Comparison of ENCODE assay signal across 23 cellular contexts in the genomic region with DNA sequence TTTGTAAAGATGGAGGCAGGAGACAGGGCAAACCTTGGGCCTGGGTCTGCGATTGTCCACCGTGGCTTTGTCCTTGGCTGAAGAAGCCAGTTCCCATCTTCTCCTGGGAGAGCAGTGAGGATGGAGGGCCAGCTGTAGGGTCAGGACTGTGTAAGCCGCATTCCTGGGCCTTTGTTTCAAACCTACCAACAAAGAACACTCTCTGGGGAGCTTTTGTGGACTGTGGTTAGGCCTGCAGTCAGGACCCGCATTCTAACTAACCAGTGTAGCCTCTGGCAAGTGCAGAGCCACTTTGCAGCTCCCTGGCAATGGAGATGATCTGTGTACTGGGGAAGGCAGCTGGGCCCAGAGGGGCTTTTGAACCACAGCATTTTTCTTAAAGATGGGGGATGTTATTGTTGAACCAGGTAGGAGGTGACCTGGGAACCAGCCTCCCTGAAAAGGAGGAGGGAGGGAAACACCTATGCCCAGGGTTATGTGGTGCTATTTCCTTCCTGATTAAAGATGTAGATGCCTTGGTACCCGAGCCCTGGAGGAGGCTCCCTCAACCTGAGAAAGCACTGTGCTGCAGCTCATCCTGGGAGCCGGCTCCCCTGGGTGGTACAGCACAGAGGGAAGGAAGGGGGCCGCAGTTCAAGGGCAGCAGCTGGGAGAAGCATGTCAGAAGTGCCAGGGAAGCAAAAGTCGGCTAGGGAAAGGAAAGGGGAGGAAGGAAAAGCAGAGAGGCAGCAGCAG. TPM values are rescaled to one million over a fixed set of nuclear protein-coding genes. Genes with fewer than 3 reads are reported as not detected.
DNase-seq lines count a peak whose midpoint lies in the region; ATAC-seq, FAIRE-seq and TF ChIP-seq lines count a peak whose summit lies in the region.
"Had no signal": no experiment of that assay in that cellular context is flagged by ENCODE, and none has a peak within 500 bp of the region (broad histone marks: within the 10 kb centered on the region; RNA-seq: fewer than 3 reads in every experiment).

No MANE protein-coding gene starts in this region.

- H2AK5ac ChIP-seq in H1 (ENCODE audit: low read depth, low read length) = no peak overlapping the region

- peaks cover 14% of the 10 kb centered on the region for H3K36me3 Mint-ChIP-seq in CD4-positive, CD25-positive, alpha-beta regulatory T cell
- peaks cover 5% of the 10 kb centered on the region for H3K36me3 Mint-ChIP-seq in nephron progenitor cell (ENCODE audit: low read depth)

- POLR2A ChIA-PET in H1 (lab: Charles Lee; ENCODE audit: partially characterized antibody) = interaction anchor here (0.8 to 1.9 kb wide), 8 partner anchors 11 to 139 kb away, joined by 3 to 6 read pairs (median 4); a partner anchor contains a TSS

- H3K36me3 ChIP-seq in CD4-positive, CD25-positive, alpha-beta regulatory T cell (ENCODE audit: control insufficient read depth, insufficient read depth, low read length) = no peaks in the 10 kb centered on the region
- no peaks in the 10 kb centered on the region for H3K36me3 ChIP-seq in H1 (ENCODE audit: control insufficient read depth in 2 of 4, insufficient read depth in 4 of 4, low read length in 3 of 4)
- H3K36me3 ChIP-seq in stomach = peaks cover 0 to 15% (median 6%) of the 10 kb centered on the region in 4 donors

- peak overlapping the region; percentile 29 for H2BK120ac ChIP-seq in H1 (replicated peaks; ENCODE audit: low read depth, low read length)

- H3K4me3 Mint-ChIP-seq in CD4-positive, CD25-positive, alpha-beta regulatory T cell = no peak overlapping the region
- no peak overlapping the region for H3K4me3 Mint-ChIP-seq in nephron progenitor cell
- H3K4me3 Mint-ChIP-seq: memory B cell; naive thymus-derived CD8-positive, alpha-beta T cell; T-helper 1 cell treated with Interleukin-12 subunit alpha and Interleukin-12 subunit beta and Interleukin-4 antibody, amounts not matched to agents 30 μg/mL and 1 μg/mL, for 36 hours had no signal

- H2BK12ac ChIP-seq in H1 (ENCODE audit: low read depth, low read length) = peak overlapping the region; percentile 84

- no peak overlapping the region for H3K27ac ChIP-seq in CD4-positive, CD25-positive, alpha-beta regulatory T cell (ENCODE audit: insufficient read depth, low read length, poor library complexity, severe bottlenecking)
- H3K27ac ChIP-seq in H1 (ENCODE audit: low read depth, low read length) = peak overlapping the region; percentile 18; the same call in 1 of the 2 replicates
- H3K27ac ChIP-seq in stomach = no peak overlapping the region
- H3K27ac ChIP-seq: heart right ventricle, KMS-11, skin epidermis, VCaP had no signal

- H3K27ac Mint-ChIP-seq in CD4-positive, CD25-positive, alpha-beta regulatory T cell = peak overlapping the region in 2 of 3 donors; percentile 26 to 71
- H3K27ac Mint-ChIP-seq in nephron progenitor cell = peak overlapping the region; percentile 17
- H3K27ac Mint-ChIP-seq: memory B cell; T-helper 1 cell treated with Interleukin-12 subunit alpha and Interleukin-12 subunit beta and Interleukin-4 antibody, amounts not matched to agents 30 μg/mL and 1 μg/mL, for 36 hours had no signal

- H3K79me1 ChIP-seq in H1 (ENCODE audit: low read depth, low read length) = no peaks in the 10 kb centered on the region

- no peaks in the 10 kb centered on the region for H3K27me3 Mint-ChIP-seq in CD4-positive, CD25-positive, alpha-beta regulatory T cell
- peaks cover 2% of the 10 kb centered on the region for H3K27me3 Mint-ChIP-seq in nephron progenitor cell (ENCODE audit: low read depth, poor library complexity)
- H3K27me3 Mint-ChIP-seq: memory B cell; naive thymus-derived CD8-positive, alpha-beta T cell had no signal

- no peak overlapping the region for H3K4ac ChIP-seq in H1 (replicated peaks; ENCODE audit: insufficient read length, low read depth, low read length)

- no peak overlapping the region for H3K14ac ChIP-seq in H1 (ENCODE audit: insufficient read length)

- TF ChIP-seq EP300 in H1 (IDR thresholded peaks at IDR 0.05; ENCODE audit: borderline replicate concordance in 1 of 2, low read depth in 2 of 2, low read length in 2 of 2) = peak in 1 of 2 experiments; percentile 27; a peak in 1 of 3 replicates
- no peak for TF ChIP-seq EP300 in stomach (IDR thresholded peaks at IDR 0.05)

- peak overlapping the region; percentile 77; the same call in 1 of the 2 replicates for H2BK5ac ChIP-seq in H1 (ENCODE audit: low read depth, low read length)

- H3K27me3 ChIP-seq in CD4-positive, CD25-positive, alpha-beta regulatory T cell (ENCODE audit: control insufficient read depth, insufficient read depth, low read length) = no peaks in the 10 kb centered on the region
- H3K27me3 ChIP-seq in H1 (replicated peaks in 1 of 4; ENCODE audit: control insufficient read depth in 3 of 4, extremely low read depth in 1 of 4, insufficient read depth in 3 of 4, low read length in 3 of 4) (no peaks in the 10 kb centered on the region), stomach (no peaks in the 10 kb centered on the region)
- H3K27me3 ChIP-seq: heart right ventricle had no signal

- H2BK15ac ChIP-seq in H1 (ENCODE audit: low read length) = no peak overlapping the region

- H3K18ac ChIP-seq in H1 (ENCODE audit: extremely low read depth, low read length) = peak overlapping the region; percentile 53

- no peaks in the 10 kb centered on the region for H3K9me3 ChIP-seq in CD4-positive, CD25-positive, alpha-beta regulatory T cell (ENCODE audit: control insufficient read depth in 2 of 2, low read length in 2 of 2)
- H3K9me3 ChIP-seq in H1 (ENCODE audit: insufficient read depth in 2 of 2, low read depth in 1 of 2, low read length in 1 of 2) (no peaks in the 10 kb centered on the region), stomach (no peaks in the 10 kb centered on the region)
- H3K9me3 ChIP-seq: heart right ventricle had no signal

- no peak overlapping the region for H3K9ac ChIP-seq in H1 (replicated peaks in 1 of 4; ENCODE audit: extremely low read depth in 1 of 4, low read depth in 3 of 4, low read length in 3 of 4)
- H3K9ac ChIP-seq: KMS-11 had no signal

- TF ChIP-seq CTCF in H1 (IDR thresholded peaks at IDR 0.05; ENCODE audit: control extremely low read depth in 1 of 3, insufficient read depth in 1 of 3, low read depth in 1 of 3, low read length in 3 of 3) (no peak), nephron progenitor cell (IDR thresholded peaks at IDR 0.05) (no peak), stomach (IDR thresholded peaks at IDR 0.05) (no peak)

- DNase-seq in CD4-positive, CD25-positive, alpha-beta regulatory T cell = no peak
- DNase-seq in NCI-H2107 (lab: John Stamatoyannopoulos, UW) (peak; percentile 14), H1 (ENCODE audit: low read depth in 1 of 2, low spot score in 2 of 2) (peak in 1 of 2 experiments; percentile 56), nephron progenitor cell (no peak), SW480 (ENCODE audit: low spot score) (no peak), stomach (no peak)
- DNase-seq: activated CD4-positive, alpha-beta T cell treated with anti-CD3 and anti-CD28 coated beads, Interleukin-2, amount 50 U/mL, for 4 hours; cerebellar nuclear complex; heart right ventricle; kidney; naive thymus-derived CD8-positive, alpha-beta T cell; NCI-H1092; NCI-H2171 treated with DMSO at 0.1 percent for 48 hours; OCI-M1; SIG-M5 had no signal

- H2BK20ac ChIP-seq in H1 (ENCODE audit: low read length) = peak overlapping the region; percentile 3; the same call in 1 of the 2 replicates

- intact Hi-C loops in stomach (cut with DNase I; ENCODE audit: low total_unique reads) = no loop called here

- TF ChIP-seq POLR2A in H1 (IDR thresholded peaks at IDR 0.05; ENCODE audit: control extremely low read depth in 1 of 2, low read depth in 2 of 2, low read length in 2 of 2) (no peak), stomach (IDR thresholded peaks at IDR 0.05) (no peak)

- H4K8ac ChIP-seq in H1 (ENCODE audit: extremely low read depth, insufficient read depth, low read length) = no peak overlapping the region; the same call in 1 of the 2 replicates

- H3K4me1 ChIP-seq in CD4-positive, CD25-positive, alpha-beta regulatory T cell (ENCODE audit: control insufficient read depth, insufficient read depth, low read length, poor library complexity, severe bottlenecking) = no peaks in the 10 kb centered on the region
- H3K4me1 ChIP-seq in H1 (replicated peaks in 1 of 4; ENCODE audit: control insufficient read depth in 3 of 4, insufficient read depth in 4 of 4, low read length in 3 of 4) (peaks cover 4 to 17% (median 9%) of the 10 kb centered on the region in 4 experiments), stomach (no peaks in the 10 kb centered on the region)
- H3K4me1 ChIP-seq: heart right ventricle had no signal

- peak overlapping the region; percentile 70 for H2AFZ ChIP-seq in H1 (ENCODE audit: low read length)

- peak overlapping the region; percentile 22 for H4K91ac ChIP-seq in H1 (replicated peaks; ENCODE audit: insufficient read length, low read length)

- no peak for ATAC-seq in CD4-positive, CD25-positive, alpha-beta regulatory T cell (ENCODE audit: low read depth in 2 of 2)
- ATAC-seq in HG03045 (IDR thresholded peaks at IDR 0.05; ENCODE audit: unreplicated experiment) (no peak), GM21423 (IDR thresholded peaks at IDR 0.05; ENCODE audit: unreplicated experiment) (no peak)
- ATAC-seq: naive thymus-derived CD8-positive, alpha-beta T cell had no signal

- H4K20me1 ChIP-seq in H1 (replicated peaks in 1 of 2; ENCODE audit: control insufficient read depth in 1 of 2, insufficient read depth in 2 of 2, low read length in 2 of 2) = no peaks in the 10 kb centered on the region

- no peak overlapping the region for H3K23ac ChIP-seq in H1 (ENCODE audit: insufficient read length)

- H3K23me2 ChIP-seq in H1 (ENCODE audit: low read depth, low read length) = no peaks in the 10 kb centered on the region

- no peak overlapping the region for H4K5ac ChIP-seq in H1 (ENCODE audit: insufficient read length, low read depth, low read length)

- peaks cover 0 to 9% (median 1%) of the 10 kb centered on the region in 4 donors for H3K4me1 Mint-ChIP-seq in CD4-positive, CD25-positive, alpha-beta regulatory T cell
- H3K4me1 Mint-ChIP-seq in nephron progenitor cell = peaks cover 11% of the 10 kb centered on the region
- H3K4me1 Mint-ChIP-seq: memory B cell had no signal

- FAIRE-seq in H1 (lab: Jason Lieb, UNC) = peak; percentile 78
- FAIRE-seq: endometrium, kidney had no signal

- TF ChIP-seq RAD21 in H1 (IDR thresholded peaks at IDR 0.05 in 1 of 2, conservative IDR thresholded peaks at IDR 0.05 in 1 of 2; ENCODE audit: low read depth in 2 of 2, low read length in 2 of 2) = no peak

- peak overlapping the region; percentile 2 to 42; a peak in 2 of 4 replicates for H3K4me2 ChIP-seq in H1 (ENCODE audit: insufficient read depth in 1 of 2, low read depth in 2 of 2, low read length in 2 of 2)
- H3K4me2 ChIP-seq: KMS-11 had no signal

- 66% methylated on average over 8 of the region's 8 CpGs; no CpG with 5 or more reads in 1 of the 2 experiments for WGBS in H1 (ENCODE audit: extremely low coverage in 1 of 2, insufficient coverage in 1 of 2, insufficient read length in 1 of 2, insufficient replicate concordance in 2 of 2, low coverage in 1 of 2, low lambda C conversion rate in 2 of 2, missing lambda C conversion rate in 1 of 2), 2 experiments
- 80 to 87% (median 82%) methylated on average over 7 to 8 of the region's 8 CpGs for WGBS in stomach, 5 donors

- H3K9me3 Mint-ChIP-seq in CD4-positive, CD25-positive, alpha-beta regulatory T cell = peaks cover 0 to 1% (median 0%) of the 10 kb centered on the region in 7 donors
- H3K9me3 Mint-ChIP-seq in nephron progenitor cell = peaks cover 7% of the 10 kb centered on the region
- H3K9me3 Mint-ChIP-seq: memory B cell; naive thymus-derived CD8-positive, alpha-beta T cell; T-helper 1 cell treated with Interleukin-12 subunit alpha and Interleukin-12 subunit beta and Interleukin-4 antibody, amounts not matched to agents 30 μg/mL and 1 μg/mL, for 36 hours had no signal

- CTCF ChIA-PET in H1 (lab: Charles Lee; ENCODE audit: partially characterized antibody) = interaction anchor here (0.7 to 1.4 kb wide), 7 partner anchors 9 to 196 kb away, joined by 3 read pairs; no protein-coding TSS in a partner anchor

- no peaks in the 10 kb centered on the region for H3K79me2 ChIP-seq in H1 (ENCODE audit: control insufficient read depth in 1 of 2, insufficient read depth in 2 of 2, low read length in 2 of 2)

- H3K56ac ChIP-seq in H1 (replicated peaks; ENCODE audit: insufficient read length, low read depth, low read length) = no peak overlapping the region

- no peak overlapping the region for H3K4me3 ChIP-seq in CD4-positive, CD25-positive, alpha-beta regulatory T cell (ENCODE audit: low read depth, low read length)
- no peak overlapping the region for H3K4me3 ChIP-seq in H1 (ENCODE audit: extremely low read depth in 1 of 4, insufficient read depth in 2 of 4, low read depth in 3 of 4, low read length in 4 of 4)
- H3K4me3 ChIP-seq in stomach = no peak overlapping the region
- H3K4me3 ChIP-seq: heart right ventricle, skin epidermis had no signal

RNA-seq across cellular contexts. Expression of a gene that starts 12.7 kb away (rescaled TPM):
- 89.5 TPM for total RNA-seq in CD4-positive, CD25-positive, alpha-beta regulatory T cell
- polyA plus RNA-seq in CD4-positive, CD25-positive, alpha-beta regulatory T cell = 10 to 100 TPM; 61.5 to 84.4 (median 78.0) TPM
- 134 and 139 TPM in 2 replicates for total RNA-seq in H1 (2021; fragmentation: NEBNext Ultra II Directional; extraction: Animal tissue kit (Norgen Biotek cat#: 25700))
- polyA plus RNA-seq in H1 (2011; rRNA removed) (67.9 and 86.5 TPM in 2 replicates), stomach (10 to 100 TPM; 10.4 to 34.8 (median 13.3) TPM)
- polyA plus RNA-seq in H1 (2011; cell fraction: cytosol; rRNA removed) = 79.3 TPM
- 60.8 TPM for polyA plus RNA-seq in H1 (2011; cell fraction: nucleus; rRNA removed)
- polyA plus RNA-seq in H1 (2012, experiment 1 of 2) = 58.3 to 84.0 TPM (median 74.5 TPM) in 4 replicates
- polyA plus RNA-seq in H1 (2012, experiment 2 of 2) = 5.9 TPM
- 40.2 TPM for polyA plus RNA-seq in H1 (2013, experiment 1 of 2)
- polyA plus RNA-seq in H1 (2013, experiment 2 of 2) = 39.7 TPM
- polyA minus RNA-seq in H1 (2011; rRNA and poly(A)+ RNA removed) = 370 and 522 TPM in 2 replicates
- 94.2 TPM for polyA minus RNA-seq in H1 (2011; cell fraction: cytosol; rRNA and poly(A)+ RNA removed)
- 92.4 TPM for polyA minus RNA-seq in H1 (2011; cell fraction: nucleus; rRNA and poly(A)+ RNA removed)
- total RNA-seq in stomach = 100 to 1,000 TPM in 3 of 5 donors, 10 to 100 TPM in 2; 42.0 to 184 (median 121) TPM

RNA-seq across cellular contexts. Expression of a gene that starts 49.5 kb away (rescaled TPM):
- 5.9 TPM for total RNA-seq in CD4-positive, CD25-positive, alpha-beta regulatory T cell
- polyA plus RNA-seq in CD4-positive, CD25-positive, alpha-beta regulatory T cell = 10 to 100 TPM; 18.5 to 23.0 (median 19.6) TPM
- 3.2 and 3.4 TPM in 2 replicates for total RNA-seq in H1 (2021; fragmentation: NEBNext Ultra II Directional; extraction: Animal tissue kit (Norgen Biotek cat#: 25700))
- polyA plus RNA-seq in H1 (2011; rRNA removed) = 2.0 and 2.3 TPM in 2 replicates
- polyA plus RNA-seq in H1 (2011; cell fraction: cytosol; rRNA removed) = 3.9 TPM
- polyA plus RNA-seq in H1 (2011; cell fraction: nucleus; rRNA removed) = 1.6 TPM
- polyA plus RNA-seq in H1 (2012, experiment 1 of 2) = 2.6 to 4.3 TPM (median 3.4 TPM) in 4 replicates
- polyA plus RNA-seq in H1 (2012, experiment 2 of 2) = 1.5 TPM
- polyA plus RNA-seq in H1 (2013, experiment 1 of 2) = 4.2 TPM
- 2.9 TPM for polyA plus RNA-seq in H1 (2013, experiment 2 of 2)
- polyA minus RNA-seq in H1 (2011; rRNA and poly(A)+ RNA removed) = 3.0 and 3.9 TPM in 2 replicates
- polyA minus RNA-seq in H1 (2011; cell fraction: cytosol; rRNA and poly(A)+ RNA removed) = 2.9 TPM
- polyA minus RNA-seq in H1 (2011; cell fraction: nucleus; rRNA and poly(A)+ RNA removed) = 11.3 TPM
- 10 to 100 TPM in 2 of 5 donors, 1 to 10 TPM in 2, under 1 TPM in 1; 0.87 to 22.8 (median 3.9) TPM for total RNA-seq in stomach
- 1 to 10 TPM; 4.9 to 8.7 (median 7.8) TPM for polyA plus RNA-seq in stomach
